1 cellular context compared by ENCODE assay signal in the genomic region with DNA sequence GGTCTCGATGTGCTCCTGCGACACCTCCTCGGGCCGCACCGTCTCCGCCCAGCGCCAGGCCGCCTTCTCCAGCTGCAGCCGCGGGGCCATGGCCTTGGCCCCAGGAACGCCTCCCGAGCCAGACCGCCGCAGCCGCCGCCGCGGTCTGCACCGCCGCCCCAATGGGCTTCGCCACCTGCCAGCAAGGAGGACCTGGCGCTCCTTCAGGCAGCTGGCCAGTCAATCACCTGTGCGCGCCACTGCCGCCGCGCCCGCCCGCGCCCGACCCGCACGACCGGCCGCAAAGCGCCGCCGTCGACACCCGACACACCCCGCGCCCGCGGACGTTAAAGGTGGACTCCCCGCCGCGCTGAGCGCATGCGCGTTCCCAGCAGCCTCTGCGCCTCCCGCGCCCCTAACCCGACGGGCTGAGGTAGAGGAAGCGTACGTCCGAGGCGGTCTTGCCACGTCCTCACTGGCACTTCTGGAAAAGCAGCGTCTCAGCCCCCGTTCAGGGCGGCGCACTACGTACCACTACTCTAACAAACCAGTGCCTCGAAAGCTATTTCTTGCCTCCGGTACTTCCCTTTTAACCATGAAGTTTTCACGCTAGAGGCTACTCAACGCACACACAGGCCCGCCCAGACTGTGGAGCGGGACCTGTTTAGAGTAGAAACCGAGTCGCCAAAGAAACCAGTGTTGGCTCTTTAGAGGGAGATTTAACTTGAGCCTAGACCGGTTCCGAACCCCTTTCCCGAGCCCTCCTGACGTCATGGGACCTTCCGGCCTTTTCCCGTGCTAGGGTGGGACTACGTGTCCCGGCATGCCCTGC.
A peak's percentile ranks its signal among the peaks of the same experiment; 100 is the strongest.
TF ChIP-seq lines count a peak whose summit lies in the region.

A gene with protein sequence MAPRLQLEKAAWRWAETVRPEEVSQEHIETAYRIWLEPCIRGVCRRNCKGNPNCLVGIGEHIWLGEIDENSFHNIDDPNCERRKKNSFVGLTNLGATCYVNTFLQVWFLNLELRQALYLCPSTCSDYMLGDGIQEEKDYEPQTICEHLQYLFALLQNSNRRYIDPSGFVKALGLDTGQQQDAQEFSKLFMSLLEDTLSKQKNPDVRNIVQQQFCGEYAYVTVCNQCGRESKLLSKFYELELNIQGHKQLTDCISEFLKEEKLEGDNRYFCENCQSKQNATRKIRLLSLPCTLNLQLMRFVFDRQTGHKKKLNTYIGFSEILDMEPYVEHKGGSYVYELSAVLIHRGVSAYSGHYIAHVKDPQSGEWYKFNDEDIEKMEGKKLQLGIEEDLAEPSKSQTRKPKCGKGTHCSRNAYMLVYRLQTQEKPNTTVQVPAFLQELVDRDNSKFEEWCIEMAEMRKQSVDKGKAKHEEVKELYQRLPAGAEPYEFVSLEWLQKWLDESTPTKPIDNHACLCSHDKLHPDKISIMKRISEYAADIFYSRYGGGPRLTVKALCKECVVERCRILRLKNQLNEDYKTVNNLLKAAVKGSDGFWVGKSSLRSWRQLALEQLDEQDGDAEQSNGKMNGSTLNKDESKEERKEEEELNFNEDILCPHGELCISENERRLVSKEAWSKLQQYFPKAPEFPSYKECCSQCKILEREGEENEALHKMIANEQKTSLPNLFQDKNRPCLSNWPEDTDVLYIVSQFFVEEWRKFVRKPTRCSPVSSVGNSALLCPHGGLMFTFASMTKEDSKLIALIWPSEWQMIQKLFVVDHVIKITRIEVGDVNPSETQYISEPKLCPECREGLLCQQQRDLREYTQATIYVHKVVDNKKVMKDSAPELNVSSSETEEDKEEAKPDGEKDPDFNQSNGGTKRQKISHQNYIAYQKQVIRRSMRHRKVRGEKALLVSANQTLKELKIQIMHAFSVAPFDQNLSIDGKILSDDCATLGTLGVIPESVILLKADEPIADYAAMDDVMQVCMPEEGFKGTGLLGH (minus strand): TSS at position 282 of the 811 bp plus-strand sequence. CDS start 192 bp downstream, at position 90.

TF ChIP-seq in GM12878, 131 proteins besides CTCF, POLR2A, EP300 and RAD21 (continued from another document and continues in another):
- TF ChIP-seq, protein P1, sequence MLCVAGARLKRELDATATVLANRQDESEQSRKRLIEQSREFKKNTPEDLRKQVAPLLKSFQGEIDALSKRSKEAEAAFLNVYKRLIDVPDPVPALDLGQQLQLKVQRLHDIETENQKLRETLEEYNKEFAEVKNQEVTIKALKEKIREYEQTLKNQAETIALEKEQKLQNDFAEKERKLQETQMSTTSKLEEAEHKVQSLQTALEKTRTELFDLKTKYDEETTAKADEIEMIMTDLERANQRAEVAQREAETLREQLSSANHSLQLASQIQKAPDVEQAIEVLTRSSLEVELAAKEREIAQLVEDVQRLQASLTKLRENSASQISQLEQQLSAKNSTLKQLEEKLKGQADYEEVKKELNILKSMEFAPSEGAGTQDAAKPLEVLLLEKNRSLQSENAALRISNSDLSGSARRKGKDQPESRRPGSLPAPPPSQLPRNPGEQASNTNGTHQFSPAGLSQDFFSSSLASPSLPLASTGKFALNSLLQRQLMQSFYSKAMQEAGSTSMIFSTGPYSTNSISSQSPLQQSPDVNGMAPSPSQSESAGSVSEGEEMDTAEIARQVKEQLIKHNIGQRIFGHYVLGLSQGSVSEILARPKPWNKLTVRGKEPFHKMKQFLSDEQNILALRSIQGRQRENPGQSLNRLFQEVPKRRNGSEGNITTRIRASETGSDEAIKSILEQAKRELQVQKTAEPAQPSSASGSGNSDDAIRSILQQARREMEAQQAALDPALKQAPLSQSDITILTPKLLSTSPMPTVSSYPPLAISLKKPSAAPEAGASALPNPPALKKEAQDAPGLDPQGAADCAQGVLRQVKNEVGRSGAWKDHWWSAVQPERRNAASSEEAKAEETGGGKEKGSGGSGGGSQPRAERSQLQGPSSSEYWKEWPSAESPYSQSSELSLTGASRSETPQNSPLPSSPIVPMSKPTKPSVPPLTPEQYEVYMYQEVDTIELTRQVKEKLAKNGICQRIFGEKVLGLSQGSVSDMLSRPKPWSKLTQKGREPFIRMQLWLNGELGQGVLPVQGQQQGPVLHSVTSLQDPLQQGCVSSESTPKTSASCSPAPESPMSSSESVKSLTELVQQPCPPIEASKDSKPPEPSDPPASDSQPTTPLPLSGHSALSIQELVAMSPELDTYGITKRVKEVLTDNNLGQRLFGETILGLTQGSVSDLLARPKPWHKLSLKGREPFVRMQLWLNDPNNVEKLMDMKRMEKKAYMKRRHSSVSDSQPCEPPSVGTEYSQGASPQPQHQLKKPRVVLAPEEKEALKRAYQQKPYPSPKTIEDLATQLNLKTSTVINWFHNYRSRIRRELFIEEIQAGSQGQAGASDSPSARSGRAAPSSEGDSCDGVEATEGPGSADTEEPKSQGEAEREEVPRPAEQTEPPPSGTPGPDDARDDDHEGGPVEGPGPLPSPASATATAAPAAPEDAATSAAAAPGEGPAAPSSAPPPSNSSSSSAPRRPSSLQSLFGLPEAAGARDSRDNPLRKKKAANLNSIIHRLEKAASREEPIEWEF (IDR thresholded peaks at IDR 0.05; ENCODE audit: insufficient replicate concordance, low read depth, low read length) = no peak
- no peak for TF ChIP-seq NR2C2 (IDR thresholded peaks at IDR 0.05; ENCODE audit: borderline replicate concordance, control insufficient read depth, insufficient read length, low read depth)
- TF ChIP-seq HDAC2 (IDR thresholded peaks at IDR 0.05) = no peak
- TF ChIP-seq POU2F2 (IDR thresholded peaks at IDR 0.05; ENCODE audit: borderline replicate concordance, low read depth, low read length) = peak; percentile 69
- TF ChIP-seq, protein P2, sequence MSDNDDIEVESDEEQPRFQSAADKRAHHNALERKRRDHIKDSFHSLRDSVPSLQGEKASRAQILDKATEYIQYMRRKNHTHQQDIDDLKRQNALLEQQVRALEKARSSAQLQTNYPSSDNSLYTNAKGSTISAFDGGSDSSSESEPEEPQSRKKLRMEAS (IDR thresholded peaks at IDR 0.05; ENCODE audit: low read depth, low read length) = peak; percentile 74; the same call in 1 of the 2 replicates
- peak; percentile 42; the same call in 1 of the 2 replicates for TF ChIP-seq RFX5 (IDR thresholded peaks at IDR 0.05; ENCODE audit: low read depth, low read length)
- TF ChIP-seq MEF2B (IDR thresholded peaks at IDR 0.05; ENCODE audit: partially characterized antibody, poor library complexity, severe bottlenecking) = peak; percentile 22
- no peak for TF ChIP-seq ZNF24 (IDR thresholded peaks at IDR 0.05)
- TF ChIP-seq ZNF622 (IDR thresholded peaks at IDR 0.05) = no peak
- TF ChIP-seq, protein P3, sequence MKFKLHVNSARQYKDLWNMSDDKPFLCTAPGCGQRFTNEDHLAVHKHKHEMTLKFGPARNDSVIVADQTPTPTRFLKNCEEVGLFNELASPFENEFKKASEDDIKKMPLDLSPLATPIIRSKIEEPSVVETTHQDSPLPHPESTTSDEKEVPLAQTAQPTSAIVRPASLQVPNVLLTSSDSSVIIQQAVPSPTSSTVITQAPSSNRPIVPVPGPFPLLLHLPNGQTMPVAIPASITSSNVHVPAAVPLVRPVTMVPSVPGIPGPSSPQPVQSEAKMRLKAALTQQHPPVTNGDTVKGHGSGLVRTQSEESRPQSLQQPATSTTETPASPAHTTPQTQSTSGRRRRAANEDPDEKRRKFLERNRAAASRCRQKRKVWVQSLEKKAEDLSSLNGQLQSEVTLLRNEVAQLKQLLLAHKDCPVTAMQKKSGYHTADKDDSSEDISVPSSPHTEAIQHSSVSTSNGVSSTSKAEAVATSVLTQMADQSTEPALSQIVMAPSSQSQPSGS (IDR thresholded peaks at IDR 0.05; ENCODE audit: low read length) = peak; percentile 59; the same call in 1 of the 2 replicates
- peak; percentile 69; the same call in 1 of the 2 replicates for TF ChIP-seq TCF3 (IDR thresholded peaks at IDR 0.05; ENCODE audit: borderline replicate concordance, insufficient read depth, low read depth, low read length)
- no peak for TF ChIP-seq BRCA1 (IDR thresholded peaks at IDR 0.05; ENCODE audit: low read depth, low read length)
- peak; percentile 32 for TF ChIP-seq BACH1 (IDR thresholded peaks at IDR 0.05; ENCODE audit: borderline replicate concordance)
- no peak for TF ChIP-seq SMC3 (IDR thresholded peaks at IDR 0.05; ENCODE audit: borderline replicate concordance, low read length)
- peak; percentile 20; the same call in 1 of the 2 replicates for TF ChIP-seq TBL1XR1 (IDR thresholded peaks at IDR 0.05; ENCODE audit: low read depth, low read length)
- TF ChIP-seq ETV6 (conservative IDR thresholded peaks at IDR 0.05 in 1 of 2, IDR thresholded peaks at IDR 0.05 in 1 of 2; ENCODE audit: borderline replicate concordance in 1 of 2, low read depth in 1 of 2) = 0 out of 4 replicates have a peak, but pooled peaks of 1 of the 2 experiments have one; percentile 16
- no peak for TF ChIP-seq TCF12 (IDR thresholded peaks at IDR 0.05; ENCODE audit: low read depth, low read length)
- TF ChIP-seq, protein P4, sequence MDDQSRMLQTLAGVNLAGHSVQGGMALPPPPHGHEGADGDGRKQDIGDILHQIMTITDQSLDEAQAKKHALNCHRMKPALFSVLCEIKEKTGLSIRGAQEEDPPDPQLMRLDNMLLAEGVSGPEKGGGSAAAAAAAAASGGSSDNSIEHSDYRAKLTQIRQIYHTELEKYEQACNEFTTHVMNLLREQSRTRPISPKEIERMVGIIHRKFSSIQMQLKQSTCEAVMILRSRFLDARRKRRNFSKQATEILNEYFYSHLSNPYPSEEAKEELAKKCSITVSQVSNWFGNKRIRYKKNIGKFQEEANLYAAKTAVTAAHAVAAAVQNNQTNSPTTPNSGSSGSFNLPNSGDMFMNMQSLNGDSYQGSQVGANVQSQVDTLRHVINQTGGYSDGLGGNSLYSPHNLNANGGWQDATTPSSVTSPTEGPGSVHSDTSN (IDR thresholded peaks at IDR 0.05; ENCODE audit: insufficient replicate concordance, low read depth, low read length) = peak; percentile 85
- TF ChIP-seq, protein P5, sequence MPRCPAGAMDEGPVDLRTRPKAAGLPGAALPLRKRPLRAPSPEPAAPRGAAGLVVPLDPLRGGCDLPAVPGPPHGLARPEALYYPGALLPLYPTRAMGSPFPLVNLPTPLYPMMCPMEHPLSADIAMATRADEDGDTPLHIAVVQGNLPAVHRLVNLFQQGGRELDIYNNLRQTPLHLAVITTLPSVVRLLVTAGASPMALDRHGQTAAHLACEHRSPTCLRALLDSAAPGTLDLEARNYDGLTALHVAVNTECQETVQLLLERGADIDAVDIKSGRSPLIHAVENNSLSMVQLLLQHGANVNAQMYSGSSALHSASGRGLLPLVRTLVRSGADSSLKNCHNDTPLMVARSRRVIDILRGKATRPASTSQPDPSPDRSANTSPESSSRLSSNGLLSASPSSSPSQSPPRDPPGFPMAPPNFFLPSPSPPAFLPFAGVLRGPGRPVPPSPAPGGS (IDR thresholded peaks at IDR 0.05; ENCODE audit: borderline replicate concordance, insufficient read depth, low read depth, low read length, poor library complexity, severe bottlenecking) = no peak
- no peak; the same call in 1 of the 2 replicates for TF ChIP-seq SIN3A (IDR thresholded peaks at IDR 0.05; ENCODE audit: low read depth, low read length)
- TF ChIP-seq, protein P6, sequence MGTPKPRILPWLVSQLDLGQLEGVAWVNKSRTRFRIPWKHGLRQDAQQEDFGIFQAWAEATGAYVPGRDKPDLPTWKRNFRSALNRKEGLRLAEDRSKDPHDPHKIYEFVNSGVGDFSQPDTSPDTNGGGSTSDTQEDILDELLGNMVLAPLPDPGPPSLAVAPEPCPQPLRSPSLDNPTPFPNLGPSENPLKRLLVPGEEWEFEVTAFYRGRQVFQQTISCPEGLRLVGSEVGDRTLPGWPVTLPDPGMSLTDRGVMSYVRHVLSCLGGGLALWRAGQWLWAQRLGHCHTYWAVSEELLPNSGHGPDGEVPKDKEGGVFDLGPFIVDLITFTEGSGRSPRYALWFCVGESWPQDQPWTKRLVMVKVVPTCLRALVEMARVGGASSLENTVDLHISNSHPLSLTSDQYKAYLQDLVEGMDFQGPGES (IDR thresholded peaks at IDR 0.05) = peak; percentile 19; the same call in 1 of the 2 replicates
- TF ChIP-seq, protein P7, sequence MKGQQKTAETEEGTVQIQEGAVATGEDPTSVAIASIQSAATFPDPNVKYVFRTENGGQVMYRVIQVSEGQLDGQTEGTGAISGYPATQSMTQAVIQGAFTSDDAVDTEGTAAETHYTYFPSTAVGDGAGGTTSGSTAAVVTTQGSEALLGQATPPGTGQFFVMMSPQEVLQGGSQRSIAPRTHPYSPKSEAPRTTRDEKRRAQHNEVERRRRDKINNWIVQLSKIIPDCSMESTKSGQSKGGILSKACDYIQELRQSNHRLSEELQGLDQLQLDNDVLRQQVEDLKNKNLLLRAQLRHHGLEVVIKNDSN (IDR thresholded peaks at IDR 0.05; ENCODE audit: borderline replicate concordance, extremely low read length, insufficient read depth, low read depth, low read length) = no peak
- no peak for TF ChIP-seq BCL11A (IDR thresholded peaks at IDR 0.05; ENCODE audit: low read depth, low read length)
- TF ChIP-seq, protein P8, sequence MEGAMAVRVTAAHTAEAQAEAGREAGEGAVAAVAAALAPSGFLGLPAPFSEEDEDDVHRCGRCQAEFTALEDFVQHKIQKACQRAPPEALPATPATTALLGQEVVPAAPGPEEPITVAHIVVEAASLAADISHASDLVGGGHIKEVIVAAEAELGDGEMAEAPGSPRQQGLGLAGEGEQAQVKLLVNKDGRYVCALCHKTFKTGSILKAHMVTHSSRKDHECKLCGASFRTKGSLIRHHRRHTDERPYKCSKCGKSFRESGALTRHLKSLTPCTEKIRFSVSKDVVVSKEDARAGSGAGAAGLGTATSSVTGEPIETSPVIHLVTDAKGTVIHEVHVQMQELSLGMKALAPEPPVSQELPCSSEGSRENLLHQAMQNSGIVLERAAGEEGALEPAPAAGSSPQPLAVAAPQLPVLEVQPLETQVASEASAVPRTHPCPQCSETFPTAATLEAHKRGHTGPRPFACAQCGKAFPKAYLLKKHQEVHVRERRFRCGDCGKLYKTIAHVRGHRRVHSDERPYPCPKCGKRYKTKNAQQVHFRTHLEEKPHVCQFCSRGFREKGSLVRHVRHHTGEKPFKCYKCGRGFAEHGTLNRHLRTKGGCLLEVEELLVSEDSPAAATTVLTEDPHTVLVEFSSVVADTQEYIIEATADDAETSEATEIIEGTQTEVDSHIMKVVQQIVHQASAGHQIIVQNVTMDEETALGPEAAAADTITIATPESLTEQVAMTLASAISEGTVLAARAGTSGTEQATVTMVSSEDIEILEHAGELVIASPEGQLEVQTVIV (IDR thresholded peaks at IDR 0.05; ENCODE audit: borderline replicate concordance, partially characterized antibody) = peak; percentile 98
- TF ChIP-seq MTA3 (IDR thresholded peaks at IDR 0.05; ENCODE audit: borderline replicate concordance, low read length) = no peak
- no peak for TF ChIP-seq STAT3 (IDR thresholded peaks at IDR 0.05; ENCODE audit: low read depth, low read length)
- TF ChIP-seq JUND (IDR thresholded peaks at IDR 0.05; ENCODE audit: low read depth, low read length) = peak; percentile 35; the same call in 1 of the 2 replicates
- peak; percentile 22; the same call in 1 of the 2 replicates for TF ChIP-seq PAX5 (IDR thresholded peaks at IDR 0.05; ENCODE audit: borderline replicate concordance, low read depth, low read length)
- no peak; the same call in 1 of the 2 replicates for TF ChIP-seq CHD2 (IDR thresholded peaks at IDR 0.05; ENCODE audit: borderline replicate concordance, low read depth, low read length)
- TF ChIP-seq CBFB (IDR thresholded peaks at IDR 0.05; ENCODE audit: low read depth) = peak; percentile 74
- 0 out of 2 replicates have a peak, but pooled peaks have one; percentile 50 for TF ChIP-seq MXI1 (IDR thresholded peaks at IDR 0.05; ENCODE audit: low read depth, low read length)
- TF ChIP-seq, protein P9, sequence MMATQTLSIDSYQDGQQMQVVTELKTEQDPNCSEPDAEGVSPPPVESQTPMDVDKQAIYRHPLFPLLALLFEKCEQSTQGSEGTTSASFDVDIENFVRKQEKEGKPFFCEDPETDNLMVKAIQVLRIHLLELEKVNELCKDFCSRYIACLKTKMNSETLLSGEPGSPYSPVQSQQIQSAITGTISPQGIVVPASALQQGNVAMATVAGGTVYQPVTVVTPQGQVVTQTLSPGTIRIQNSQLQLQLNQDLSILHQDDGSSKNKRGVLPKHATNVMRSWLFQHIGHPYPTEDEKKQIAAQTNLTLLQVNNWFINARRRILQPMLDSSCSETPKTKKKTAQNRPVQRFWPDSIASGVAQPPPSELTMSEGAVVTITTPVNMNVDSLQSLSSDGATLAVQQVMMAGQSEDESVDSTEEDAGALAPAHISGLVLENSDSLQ (IDR thresholded peaks at IDR 0.05) = peak; percentile 88
